1 cellular context compared by ENCODE assay signal in the genomic region with DNA sequence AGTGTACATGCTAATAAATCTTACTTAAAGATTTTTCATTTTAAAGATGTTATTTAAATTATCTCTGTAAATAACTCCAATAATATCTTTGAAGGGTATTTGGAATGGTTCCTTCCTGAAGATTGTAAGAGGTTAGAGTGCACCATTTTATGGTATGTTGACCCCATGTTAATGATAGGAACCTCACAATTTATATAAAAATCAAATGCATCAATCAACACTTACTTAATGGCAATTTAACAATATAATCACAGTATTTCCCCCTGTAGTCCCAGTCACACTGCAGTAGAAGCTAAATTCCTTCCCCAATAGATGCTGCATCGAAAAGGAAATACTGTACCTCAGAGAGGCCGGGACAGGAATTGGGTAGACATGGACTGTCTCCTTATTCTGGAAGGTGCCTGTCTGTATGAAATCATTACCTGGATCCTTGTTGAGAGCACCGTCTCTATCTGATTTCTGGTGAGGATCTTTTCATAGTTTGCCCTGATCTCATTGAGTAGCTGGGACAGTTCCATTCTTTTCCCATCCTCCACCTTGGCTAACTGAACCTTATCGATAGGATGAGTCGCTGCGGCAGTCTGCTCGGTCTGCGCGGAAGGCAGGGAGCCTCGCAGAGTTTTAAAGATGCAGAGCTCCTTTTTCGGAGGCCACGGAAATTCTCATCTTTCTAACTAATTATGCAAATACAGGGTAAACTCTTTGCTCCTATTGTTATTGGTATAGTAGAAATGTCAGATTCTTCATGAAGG.
TF ChIP-seq lines count a peak whose summit lies in the region.

A gene (minus strand): TSS at position 596 of the 752 bp plus-strand sequence. CDS start 78 bp downstream, at position 518.

TF ChIP-seq in liver, 16 proteins besides CTCF, POLR2A, EP300 and RAD21 (continued from another document):
- TF ChIP-seq, protein P1, sequence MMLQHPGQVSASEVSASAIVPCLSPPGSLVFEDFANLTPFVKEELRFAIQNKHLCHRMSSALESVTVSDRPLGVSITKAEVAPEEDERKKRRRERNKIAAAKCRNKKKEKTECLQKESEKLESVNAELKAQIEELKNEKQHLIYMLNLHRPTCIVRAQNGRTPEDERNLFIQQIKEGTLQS (IDR thresholded peaks at IDR 0.05) = no peak
- no peak for TF ChIP-seq NR2F2 (IDR thresholded peaks at IDR 0.05)
- no peak for TF ChIP-seq EGR1 (IDR thresholded peaks at IDR 0.05; ENCODE audit: low read depth in 2 of 2)
- TF ChIP-seq HNF4G (IDR thresholded peaks at IDR 0.05) = no peak
- TF ChIP-seq, protein P2, sequence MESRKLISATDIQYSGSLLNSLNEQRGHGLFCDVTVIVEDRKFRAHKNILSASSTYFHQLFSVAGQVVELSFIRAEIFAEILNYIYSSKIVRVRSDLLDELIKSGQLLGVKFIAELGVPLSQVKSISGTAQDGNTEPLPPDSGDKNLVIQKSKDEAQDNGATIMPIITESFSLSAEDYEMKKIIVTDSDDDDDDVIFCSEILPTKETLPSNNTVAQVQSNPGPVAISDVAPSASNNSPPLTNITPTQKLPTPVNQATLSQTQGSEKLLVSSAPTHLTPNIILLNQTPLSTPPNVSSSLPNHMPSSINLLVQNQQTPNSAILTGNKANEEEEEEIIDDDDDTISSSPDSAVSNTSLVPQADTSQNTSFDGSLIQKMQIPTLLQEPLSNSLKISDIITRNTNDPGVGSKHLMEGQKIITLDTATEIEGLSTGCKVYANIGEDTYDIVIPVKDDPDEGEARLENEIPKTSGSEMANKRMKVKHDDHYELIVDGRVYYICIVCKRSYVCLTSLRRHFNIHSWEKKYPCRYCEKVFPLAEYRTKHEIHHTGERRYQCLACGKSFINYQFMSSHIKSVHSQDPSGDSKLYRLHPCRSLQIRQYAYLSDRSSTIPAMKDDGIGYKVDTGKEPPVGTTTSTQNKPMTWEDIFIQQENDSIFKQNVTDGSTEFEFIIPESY (IDR thresholded peaks at IDR 0.05) = no peak
- TF ChIP-seq FOXA1 (IDR thresholded peaks at IDR 0.05) = no peak
